ENCODE assay signal across 18 cellular contexts in genomic region chr13:90455861-90456260, GRCh38.
DNase-seq lines count a peak whose midpoint lies in the region; ATAC-seq, FAIRE-seq and TF ChIP-seq lines count a peak whose summit lies in the region.
"Had no signal": no experiment of that assay in that cellular context is flagged by ENCODE, and none has a peak within 500 bp of the region (broad histone marks: within the 10 kb centered on the region; RNA-seq: fewer than 3 reads in every experiment).

No MANE protein-coding gene starts in this region.

- no peaks in the 10 kb centered on the region for H3K36me3 ChIP-seq in brain microvascular endothelial cell (replicated peaks)

- intact Hi-C loops in activated T-helper 1 cell treated with anti-CD3 and anti-CD28 coated beads, Interleukin-12 subunit alpha, Interleukin-12 subunit beta, Interleukin-2, Interleukin-4 antibody, amounts not matched to agents 30 ng/mL and 10 ng/mL and 1 ng/mL, durations not matched to agents 14 hours and 24 hours and 36 hours (cut with micrococcal nuclease): no loop called here

- no peaks in the 10 kb centered on the region for H3K4me1 ChIP-seq in foreskin keratinocyte

- TF ChIP-seq CTCF in brain microvascular endothelial cell (IDR thresholded peaks at IDR 0.05; ENCODE audit: low read depth, low read length, missing control alignments): peak; percentile 7
- TF ChIP-seq CTCF in foreskin keratinocyte (conservative IDR thresholded peaks at IDR 0.05): peak; percentile 25

- H3K4me3 ChIP-seq in brain microvascular endothelial cell (ENCODE audit: low read depth, low read length): no peak overlapping the region
- H3K4me3 ChIP-seq: GM12878, GM23248, SK-N-MC had no signal

- no peak overlapping the region for H3K4me3 Mint-ChIP-seq in activated T-helper 1 cell treated with anti-CD3 and anti-CD28 coated beads, Interleukin-12 subunit alpha, Interleukin-12 subunit beta, Interleukin-2, Interleukin-4 antibody, amounts not matched to agents 30 ng/mL and 10 ng/mL and 1 ng/mL, durations not matched to agents 14 hours and 24 hours and 36 hours
- H3K4me3 Mint-ChIP-seq: CD14-positive monocyte had no signal

- no peaks in the 10 kb centered on the region for H3K36me3 Mint-ChIP-seq in activated T-helper 1 cell treated with anti-CD3 and anti-CD28 coated beads, Interleukin-12 subunit alpha, Interleukin-12 subunit beta, Interleukin-2, Interleukin-4 antibody, amounts not matched to agents 30 ng/mL and 10 ng/mL and 1 ng/mL, durations not matched to agents 14 hours and 24 hours and 36 hours (ENCODE audit: low read depth)
- H3K36me3 Mint-ChIP-seq: CD14-positive monocyte had no signal

- H3K4me1 Mint-ChIP-seq in activated T-helper 1 cell treated with anti-CD3 and anti-CD28 coated beads, Interleukin-12 subunit alpha, Interleukin-12 subunit beta, Interleukin-2, Interleukin-4 antibody, amounts not matched to agents 30 ng/mL and 10 ng/mL and 1 ng/mL, durations not matched to agents 14 hours and 24 hours and 36 hours (ENCODE audit: low read depth): no peaks in the 10 kb centered on the region
- H3K4me1 Mint-ChIP-seq: CD14-positive monocyte had no signal

- H3K27ac ChIP-seq in brain microvascular endothelial cell (no peak overlapping the region), foreskin keratinocyte (no peak overlapping the region)
- H3K27ac ChIP-seq: GM23248, RWPE1, SK-N-MC had no signal

- H3K27ac Mint-ChIP-seq in activated T-helper 1 cell treated with anti-CD3 and anti-CD28 coated beads, Interleukin-12 subunit alpha, Interleukin-12 subunit beta, Interleukin-2, Interleukin-4 antibody, amounts not matched to agents 30 ng/mL and 10 ng/mL and 1 ng/mL, durations not matched to agents 14 hours and 24 hours and 36 hours: no peak overlapping the region
- H3K27ac Mint-ChIP-seq: CD14-positive monocyte had no signal

- H3K27me3 Mint-ChIP-seq in activated T-helper 1 cell treated with anti-CD3 and anti-CD28 coated beads, Interleukin-12 subunit alpha, Interleukin-12 subunit beta, Interleukin-2, Interleukin-4 antibody, amounts not matched to agents 30 ng/mL and 10 ng/mL and 1 ng/mL, durations not matched to agents 14 hours and 24 hours and 36 hours (ENCODE audit: insufficient read depth): no peaks in the 10 kb centered on the region

- H3K27me3 ChIP-seq in brain microvascular endothelial cell (replicated peaks) (no peaks in the 10 kb centered on the region), foreskin keratinocyte (no peaks in the 10 kb centered on the region)

- peak; percentile 41 for FAIRE-seq in H54 (lab: Jason Lieb, UNC)
- FAIRE-seq: GM12878, GM18507, HTR-8/SVneo had no signal

- no peak for TF ChIP-seq POLR2A in H54 (IDR thresholded peaks at IDR 0.05; ENCODE audit: low read depth, low read length)

- H3K9me3 Mint-ChIP-seq in activated T-helper 1 cell treated with anti-CD3 and anti-CD28 coated beads, Interleukin-12 subunit alpha, Interleukin-12 subunit beta, Interleukin-2, Interleukin-4 antibody, amounts not matched to agents 30 ng/mL and 10 ng/mL and 1 ng/mL, durations not matched to agents 14 hours and 24 hours and 36 hours: peaks cover 5% of the 10 kb centered on the region

- DNase-seq in H54 (ENCODE audit: insufficient read length, low spot score): no peak
- DNase-seq in OCI-M1 (lab: John Stamatoyannopoulos, UW): peak; percentile 29
- no peak for DNase-seq in brain microvascular endothelial cell
- DNase-seq in foreskin keratinocyte: no peak
- DNase-seq in activated T-helper 1 cell treated with anti-CD3 and anti-CD28 coated beads, Interleukin-12 subunit alpha, Interleukin-12 subunit beta, Interleukin-2, Interleukin-4 antibody, amounts not matched to agents 30 ng/mL and 10 ng/mL and 1 ng/mL, durations not matched to agents 14 hours and 24 hours and 36 hours (ENCODE audit: low spot score): no peak
- no peak for DNase-seq in NCI-H2171 treated with DMSO at 0.1 percent for 48 hours (lab: John Stamatoyannopoulos, UW)
- DNase-seq: COR-L47, GM23248, NCI-H1092 treated with DMSO at 0.1 percent for 48 hours, NCI-H1694, NCI-H446 treated with DMSO at 0.1 percent for 48 hours had no signal

- ATAC-seq in foreskin keratinocyte: no peak
- no peak for ATAC-seq in HG03280 (IDR thresholded peaks at IDR 0.05; ENCODE audit: unreplicated experiment)
- ATAC-seq: GM12878 had no signal

- in situ Hi-C loops in brain microvascular endothelial cell (cut with HindIII; ENCODE audit: low pct_ligation_motif_present, low sequenced_read_pairs): no loop called here
